Comparison of ENCODE assay signal across 26 cellular contexts in the genomic region with DNA sequence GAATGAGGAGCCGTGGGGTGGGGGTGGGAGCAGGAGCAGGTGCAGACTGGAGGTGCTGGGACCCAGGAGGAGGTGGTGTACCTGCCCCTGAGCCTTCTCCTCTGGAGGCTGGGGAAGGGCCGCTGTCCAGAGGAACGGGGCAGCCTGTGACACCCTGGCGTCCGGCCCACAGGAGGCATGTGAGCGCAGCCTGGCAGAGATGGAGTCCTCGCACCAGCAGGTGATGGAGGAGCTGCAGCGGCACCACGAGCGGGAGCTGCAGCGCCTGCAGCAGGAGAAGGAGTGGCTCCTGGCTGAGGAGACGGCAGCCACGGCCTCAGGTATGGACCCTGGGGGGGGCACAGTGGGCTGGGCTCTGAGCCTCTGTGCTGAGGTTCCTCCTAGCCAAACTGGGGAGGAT. TPM values are rescaled to one million over a fixed set of nuclear protein-coding genes. Genes with fewer than 3 reads are reported as not detected.
"Had no signal": no experiment of that assay in that cellular context is flagged by ENCODE, and none has a peak within 500 bp of the region (broad histone marks: within the 10 kb centered on the region; RNA-seq: fewer than 3 reads in every experiment).

No MANE protein-coding gene starts in this region.

- ATAC-seq: activated CD4-positive, CD25-positive, alpha-beta regulatory T cell treated with anti-CD3 and anti-CD28 coated beads, Interleukin-2, amount 50 U/mL, for 24 hours; activated naive CD8-positive, alpha-beta T cell treated with anti-CD3 and anti-CD28 coated beads, Interleukin-2, amount 50 U/mL, for 24 hours; activated T-cell treated with anti-CD3 and anti-CD28 coated beads, Interleukin-2, amount 50 U/mL, for 4 hours; stimulated activated naive CD8-positive, alpha-beta T cell treated with anti-CD3 and anti-CD28 coated beads, Interleukin-15, Interleukin-2, amounts not matched to agents 100 U/mL and 50 U/mL, for 24 hours had no signal

- H3K4me1 Mint-ChIP-seq: activated naive CD4-positive, alpha-beta T cell treated with anti-CD3 and anti-CD28 coated beads, Interleukin-2, amount 10 ng/mL, durations not matched to agents 7 days and 5 days; mesothelial cell of epicardium had no signal

- H3K27ac ChIP-seq: esophagus squamous epithelium, skin epidermis had no signal

- DNase-seq: activated CD4-positive, alpha-beta T cell treated with anti-CD3 and anti-CD28 coated beads, Interleukin-2, amount 50 U/mL, for 1 hour; activated CD8-positive, alpha-beta memory T cell treated with anti-CD3 and anti-CD28 coated beads, Interleukin-2, amount 50 U/mL, for 4 hours; activated effector memory CD4-positive, alpha-beta T cell treated with Interleukin-2 at 50 U/mL for 16 hours; activated naive CD4-positive, alpha-beta T cell treated with anti-CD3 and anti-CD28 coated beads, Interleukin-2, amount 10 ng/mL, durations not matched to agents 7 days and 5 days; activated naive CD8-positive, alpha-beta T cell treated with anti-CD3 and anti-CD28 coated beads, Interleukin-2, amount 50 U/mL, for 24 hours; activated T-cell treated with anti-CD3 and anti-CD28 coated beads, Interleukin-2, amount 50 U/mL, for 4 hours; anterior cingulate cortex; cerebellar nuclear complex; effector CD8-positive, alpha-beta T cell; esophagus squamous epithelium; hippocampal formation; left colon; nucleus accumbens; posterior cingulate gyrus; retina; stimulated activated naive CD8-positive, alpha-beta T cell treated with anti-CD3 and anti-CD28 coated beads, Interleukin-15, Interleukin-2, amounts not matched to agents 100 U/mL and 50 U/mL, for 24 hours had no signal

- H3K9me3 Mint-ChIP-seq: activated naive CD4-positive, alpha-beta T cell treated with anti-CD3 and anti-CD28 coated beads, Interleukin-2, amount 10 ng/mL, durations not matched to agents 7 days and 5 days; activated naive CD8-positive, alpha-beta T cell treated with anti-CD3 and anti-CD28 coated beads, Interleukin-2, amount 50 U/mL, for 24 hours; activated T-cell treated with anti-CD3 and anti-CD28 coated beads, Interleukin-2, amount 50 U/mL, for 4 hours; brain; dendritic cell treated with granulocyte-macrophage colony-stimulating factor and Interleukin-4, amounts not matched to agents 40 ng/mL and 50 ng/mL, for 4 days; mesothelial cell of epicardium; natural killer cell treated with Interleukin-12 subunit alpha and Interleukin-12 subunit beta and Interleukin-15 and Interleukin-18, amount 100 ng/mL, for 72 hours; T-helper 1 cell treated with Interleukin-12 subunit alpha and Interleukin-12 subunit beta and Interleukin-4 antibody, amounts not matched to agents 30 μg/mL and 1 μg/mL, for 36 hours had no signal

- H3K9me3 ChIP-seq: esophagus squamous epithelium, tibial nerve had no signal

- H3K27ac Mint-ChIP-seq: activated naive CD4-positive, alpha-beta T cell treated with anti-CD3 and anti-CD28 coated beads, Interleukin-2, amount 10 ng/mL, durations not matched to agents 7 days and 5 days; activated naive CD8-positive, alpha-beta T cell treated with anti-CD3 and anti-CD28 coated beads, Interleukin-2, amount 50 U/mL, for 24 hours; dendritic cell treated with granulocyte-macrophage colony-stimulating factor and Interleukin-4, amounts not matched to agents 40 ng/mL and 50 ng/mL, for 4 days; mesothelial cell of epicardium; natural killer cell treated with Interleukin-12 subunit alpha and Interleukin-12 subunit beta and Interleukin-15 and Interleukin-18, amount 100 ng/mL, for 72 hours; T-helper 1 cell treated with Interleukin-12 subunit alpha and Interleukin-12 subunit beta and Interleukin-4 antibody, amounts not matched to agents 30 μg/mL and 1 μg/mL, for 36 hours had no signal

- H3K36me3 Mint-ChIP-seq: natural killer cell treated with Interleukin-12 subunit alpha and Interleukin-12 subunit beta and Interleukin-15 and Interleukin-18, amount 100 ng/mL, for 72 hours had no signal

- H3K27me3 ChIP-seq: esophagus squamous epithelium, tibial nerve had no signal

- H3K4me3 ChIP-seq: esophagus squamous epithelium, skin epidermis, tibial nerve had no signal

- H3K4me3 Mint-ChIP-seq: activated naive CD4-positive, alpha-beta T cell treated with anti-CD3 and anti-CD28 coated beads, Interleukin-2, amount 10 ng/mL, durations not matched to agents 7 days and 5 days; activated naive CD8-positive, alpha-beta T cell treated with anti-CD3 and anti-CD28 coated beads, Interleukin-2, amount 50 U/mL, for 24 hours; activated T-cell treated with anti-CD3 and anti-CD28 coated beads, Interleukin-2, amount 50 U/mL, for 4 hours; brain; dendritic cell treated with granulocyte-macrophage colony-stimulating factor and Interleukin-4, amounts not matched to agents 40 ng/mL and 50 ng/mL, for 4 days; mesothelial cell of epicardium; natural killer cell treated with Interleukin-12 subunit alpha and Interleukin-12 subunit beta and Interleukin-15 and Interleukin-18, amount 100 ng/mL, for 72 hours; T-helper 1 cell treated with Interleukin-12 subunit alpha and Interleukin-12 subunit beta and Interleukin-4 antibody, amounts not matched to agents 30 μg/mL and 1 μg/mL, for 36 hours had no signal

- H3K27me3 Mint-ChIP-seq: activated naive CD4-positive, alpha-beta T cell treated with anti-CD3 and anti-CD28 coated beads, Interleukin-2, amount 10 ng/mL, durations not matched to agents 7 days and 5 days; activated naive CD8-positive, alpha-beta T cell treated with anti-CD3 and anti-CD28 coated beads, Interleukin-2, amount 50 U/mL, for 24 hours; brain; dendritic cell treated with granulocyte-macrophage colony-stimulating factor and Interleukin-4, amounts not matched to agents 40 ng/mL and 50 ng/mL, for 4 days; natural killer cell treated with Interleukin-12 subunit alpha and Interleukin-12 subunit beta and Interleukin-15 and Interleukin-18, amount 100 ng/mL, for 72 hours had no signal

RNA-seq across cellular contexts. Expression of a gene that starts 57.7 kb away (rescaled TPM):
- total RNA-seq: activated T-cell treated with anti-CD3 and anti-CD28 coated beads, Interleukin-2, amount 50 U/mL, for 4 hours; endothelial cell of umbilical vein; esophagus squamous epithelium; left colon; lung microvascular endothelial cell; natural killer cell treated with Interleukin-12 subunit alpha and Interleukin-12 subunit beta and Interleukin-15 and Interleukin-18, amount 100 ng/mL, for 72 hours; tibial nerve had no signal
- polyA plus RNA-seq: endothelial cell of umbilical vein had no signal
